ENCODE assay signal across 30 cellular contexts in the genomic region with DNA sequence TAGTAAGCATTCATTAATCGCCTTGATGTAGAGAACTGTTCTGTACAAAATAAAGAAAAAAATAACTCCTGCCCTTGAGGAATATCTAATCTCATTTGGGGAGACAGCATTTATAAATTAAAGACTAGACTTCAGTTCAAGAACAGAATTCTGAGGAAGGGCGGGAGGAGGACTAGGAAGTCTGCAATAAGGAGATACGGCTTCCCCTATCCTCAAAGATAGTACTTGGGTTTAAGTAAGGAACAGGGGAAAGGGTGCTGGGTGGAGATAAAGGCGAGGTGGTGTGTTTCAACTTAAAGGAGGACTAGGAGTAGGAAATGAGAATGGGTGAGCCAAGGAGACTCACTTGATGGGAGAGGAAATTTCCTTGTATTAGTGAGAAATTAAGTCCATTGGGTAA.
A peak's percentile ranks its signal among the peaks of the same experiment; 100 is the strongest.
DNase-seq lines count a peak whose midpoint lies in the region; ATAC-seq and TF ChIP-seq lines count a peak whose summit lies in the region.
"Had no signal": no experiment of that assay in that cellular context is flagged by ENCODE, and none has a peak within 500 bp of the region (broad histone marks: within the 10 kb centered on the region; RNA-seq: fewer than 3 reads in every experiment).

No MANE protein-coding gene starts in this region.

- H3K27ac ChIP-seq in right cardiac atrium (ENCODE audit: low read length) (peak overlapping the region; percentile 3), mesodermal cell (ENCODE audit: low read depth, low read length, severe bottlenecking) (peak overlapping the region; percentile 26)
- H3K27ac ChIP-seq: breast epithelium, sigmoid colon, VCaP had no signal

- DNase-seq in right cardiac atrium (no peak), left ventricle myocardium superior (no peak), activated B cell treated with CpG ODN at 0.5 μM for 24 hours (no peak), occipital lobe (lab: John Stamatoyannopoulos, UW) (no peak), amniotic stem cell (lab: John Stamatoyannopoulos, UW) (no peak)
- DNase-seq: activated CD4-positive, alpha-beta T cell treated with anti-CD3 and anti-CD28 coated beads for 48 hours; activated CD8-positive, alpha-beta memory T cell treated with anti-CD3 and anti-CD28 coated beads for 24 hours; activated T-cell treated with anti-CD3 and anti-CD28 coated beads for 4 hours; CD4-positive, alpha-beta T cell; immature natural killer cell; left colon; mesenchymal stem cell; NCI-H146; NCI-H446; NCI-H748 treated with DMSO at 0.1 percent for 48 hours; Peyer's patch; posterior cingulate gyrus; SHP77 treated with DMSO at 0.1 percent for 48 hours; sigmoid colon; stimulated activated CD4-positive, alpha-beta T cell treated with anti-CD3 and anti-CD28 coated beads, Interleukin-12 subunit alpha, Interleukin-12 subunit beta, amount 100 ng/mL, for 4 hours; stimulated activated CD4-positive, alpha-beta T cell treated with anti-CD3 and anti-CD28 coated beads, Interleukin-4, amount 100 ng/mL, for 1 hour; T-helper 2 cell; trophoblast cell had no signal

- H3K27me3 Mint-ChIP-seq in activated B cell treated with CpG ODN at 0.5 μM for 24 hours: no peaks in the 10 kb centered on the region

- H3K9me3 Mint-ChIP-seq in activated B cell treated with CpG ODN at 0.5 μM for 24 hours: no peaks in the 10 kb centered on the region
- H3K9me3 Mint-ChIP-seq: activated naive CD4-positive, alpha-beta T cell treated with anti-CD3 and anti-CD28 coated beads, Interleukin-2, amount 50 U/mL, for 72 hours; CD4-positive, alpha-beta T cell had no signal

- H3K4me3 ChIP-seq in right cardiac atrium (ENCODE audit: low read length): no peak overlapping the region
- H3K4me3 ChIP-seq in mesodermal cell (ENCODE audit: extremely low read depth, insufficient read depth, low read length, poor library complexity, severe bottlenecking): no peak overlapping the region
- H3K4me3 ChIP-seq: breast epithelium, gastroesophageal sphincter, sigmoid colon had no signal

- H3K4me1 Mint-ChIP-seq in activated B cell treated with CpG ODN at 0.5 μM for 24 hours: peaks cover 18% of the 10 kb centered on the region

- no peaks in the 10 kb centered on the region for H3K27me3 ChIP-seq in right cardiac atrium (ENCODE audit: control insufficient read depth, insufficient read depth)
- H3K27me3 ChIP-seq: breast epithelium, gastroesophageal sphincter, Peyer's patch, sigmoid colon had no signal

- peaks cover 2% of the 10 kb centered on the region for H3K4me1 ChIP-seq in right cardiac atrium (ENCODE audit: control insufficient read depth, insufficient read depth, low read length)
- no peaks in the 10 kb centered on the region for H3K4me1 ChIP-seq in mesodermal cell (ENCODE audit: control insufficient read depth, insufficient read depth, low read length, poor library complexity, severe bottlenecking)
- H3K4me1 ChIP-seq: breast epithelium had no signal

- no peak for TF ChIP-seq CTCF in activated B cell treated with CpG ODN at 0.5 μM for 24 hours (IDR thresholded peaks at IDR 0.05)

- peak overlapping the region; percentile 9 for H3K27ac Mint-ChIP-seq in activated B cell treated with CpG ODN at 0.5 μM for 24 hours
- H3K27ac Mint-ChIP-seq: CD4-positive, alpha-beta T cell; immature natural killer cell had no signal

- H3K9me3 ChIP-seq in right cardiac atrium (ENCODE audit: control insufficient read depth, low read length) (no peaks in the 10 kb centered on the region), mesodermal cell (ENCODE audit: control insufficient read depth, low read length) (no peaks in the 10 kb centered on the region)
- H3K9me3 ChIP-seq: breast epithelium, gastroesophageal sphincter, Peyer's patch, sigmoid colon had no signal

- intact Hi-C loops in right cardiac atrium (cut with DNase I): loop anchor here in 1 of 4 donors (10.0 kb wide), 1 partner anchor 100 kb away; no protein-coding TSS in a partner anchor
- intact Hi-C loops in left ventricle myocardium superior (cut with micrococcal nuclease): no loop called here
- intact Hi-C loops in activated B cell treated with CpG ODN at 0.5 μM for 24 hours (cut with micrococcal nuclease): loop anchor here (5.0 to 10.0 kb wide), 5 partner anchors 43 to 830 kb away; a partner anchor contains a TSS

- WGBS in right cardiac atrium: 35% methylated on average over 4 of the region's 4 CpGs
- 79 to 80% methylated on average over 1 to 2 of the region's 4 CpGs for WGBS in mesodermal cell (ENCODE audit: insufficient coverage in 2 of 2), 2 experiments

- peak in 1 of 2 donors; percentile 43 for ATAC-seq in right cardiac atrium
- ATAC-seq in left ventricle myocardium superior: no peak
- ATAC-seq in activated B cell treated with CpG ODN at 0.5 μM for 24 hours (ENCODE audit: low read depth): no peak
- ATAC-seq in HG03280 (IDR thresholded peaks at IDR 0.05; ENCODE audit: unreplicated experiment): no peak
- no peak for ATAC-seq in HG03460 (IDR thresholded peaks at IDR 0.05; ENCODE audit: unreplicated experiment)
- ATAC-seq: activated naive CD4-positive, alpha-beta T cell treated with anti-CD3 and anti-CD28 coated beads, Interleukin-2, amount 50 U/mL, for 72 hours; gastroesophageal sphincter; left colon had no signal

- no peak overlapping the region for H3K4me3 Mint-ChIP-seq in activated B cell treated with CpG ODN at 0.5 μM for 24 hours
- H3K4me3 Mint-ChIP-seq: CD4-positive, alpha-beta T cell; immature natural killer cell had no signal

- no peaks in the 10 kb centered on the region for H3K36me3 ChIP-seq in mesodermal cell (ENCODE audit: control insufficient read depth, insufficient read depth, low read length)
- H3K36me3 ChIP-seq: breast epithelium, gastroesophageal sphincter, sigmoid colon had no signal

- POLR2A ChIA-PET in activated B cell treated with CpG ODN at 0.5 μM for 24 hours (lab: Charles Lee): no interaction called here

- H3K36me3 Mint-ChIP-seq in activated B cell treated with CpG ODN at 0.5 μM for 24 hours (ENCODE audit: low read depth): no peaks in the 10 kb centered on the region

- CTCF ChIA-PET in activated B cell treated with CpG ODN at 0.5 μM for 24 hours (lab: Charles Lee): no interaction called here
